1 cellular context compared by ENCODE assay signal in genomic region chr12:47818701-47819543, GRCh38.
A peak's percentile ranks its signal among the peaks of the same experiment; 100 is the strongest.
TF ChIP-seq lines count a peak whose summit lies in the region.

No MANE protein-coding gene starts in this region.

TF ChIP-seq in HEK293, 187 proteins besides CTCF, POLR2A, EP300 and RAD21 (continued from another document and continues in another):
- peak; percentile 58; the same call in 1 of the 2 replicates for TF ChIP-seq ZFP69B (tag by site-specific recombination; IDR thresholded peaks at IDR 0.05)
- TF ChIP-seq HOXA7 (CRISPR knock-in tag; IDR thresholded peaks at IDR 0.05; ENCODE audit: borderline replicate concordance): no peak
- peak; percentile 76 for TF ChIP-seq BCL11B (tag by site-specific recombination; IDR thresholded peaks at IDR 0.05; ENCODE audit: low read depth)
- no peak for TF ChIP-seq ZEB2 (tag by site-specific recombination; IDR thresholded peaks at IDR 0.05)
- 0 out of 2 replicates have a peak, but pooled peaks have one; percentile 37 for TF ChIP-seq ZNF341 (tag by site-specific recombination; IDR thresholded peaks at IDR 0.05; ENCODE audit: low read depth)
- 0 out of 2 replicates have a peak, but pooled peaks have one; percentile 10 for TF ChIP-seq KLF8 (tag by site-specific recombination; IDR thresholded peaks at IDR 0.05)
- TF ChIP-seq ZNF2 (tag by site-specific recombination; IDR thresholded peaks at IDR 0.05): no peak
- TF ChIP-seq ZBTB48 (tag by site-specific recombination; IDR thresholded peaks at IDR 0.05): peak; percentile 46; the same call in 1 of the 2 replicates
- no peak for TF ChIP-seq ZNF768 (tag by site-specific recombination; IDR thresholded peaks at IDR 0.05)
- TF ChIP-seq ZNF623 (tag by site-specific recombination; IDR thresholded peaks at IDR 0.05): no peak
- no peak for TF ChIP-seq ZNF48 (tag by site-specific recombination; IDR thresholded peaks at IDR 0.05)
- TF ChIP-seq ZBTB11 (tag by site-specific recombination; conservative IDR thresholded peaks at IDR 0.05; ENCODE audit: low read depth): 0 out of 2 replicates have a peak, but pooled peaks have one; percentile 30
- no peak for TF ChIP-seq ZFP37 (tag by site-specific recombination; IDR thresholded peaks at IDR 0.05)
- peak; percentile 33 for TF ChIP-seq GLIS1 (tag by site-specific recombination; IDR thresholded peaks at IDR 0.05)
- peak; percentile 55; the same call in 1 of the 2 replicates for TF ChIP-seq ZBTB17 (tag by site-specific recombination; IDR thresholded peaks at IDR 0.05)
- peak; percentile 69 for TF ChIP-seq ZBTB10 (tag by site-specific recombination; IDR thresholded peaks at IDR 0.05)
- TF ChIP-seq SP2 (tag by site-specific recombination; IDR thresholded peaks at IDR 0.05): peak; percentile 74
- peak; percentile 37; the same call in 1 of the 2 replicates for TF ChIP-seq KLF9 (tag by site-specific recombination; IDR thresholded peaks at IDR 0.05; ENCODE audit: low read depth)
- peak; percentile 52 for TF ChIP-seq ZNF692 (tag by site-specific recombination; IDR thresholded peaks at IDR 0.05)
- TF ChIP-seq ZNF37A (tag by site-specific recombination; IDR thresholded peaks at IDR 0.05): no peak
- peak; percentile 64; the same call in 1 of the 2 replicates for TF ChIP-seq ZBTB8A (tag by site-specific recombination; IDR thresholded peaks at IDR 0.05)
- peak; percentile 26 for TF ChIP-seq ZBTB26 (tag by site-specific recombination; optimal IDR thresholded peaks at IDR 0.05)
- TF ChIP-seq ZFP41 (tag by site-specific recombination; IDR thresholded peaks at IDR 0.05; ENCODE audit: borderline replicate concordance): no peak
- peak; percentile 26; the same call in 1 of the 2 replicates for TF ChIP-seq HIC1 (tag by site-specific recombination; IDR thresholded peaks at IDR 0.05)
- TF ChIP-seq BCL11A (tag by site-specific recombination; IDR thresholded peaks at IDR 0.05; ENCODE audit: low read depth): 0 out of 2 replicates have a peak, but pooled peaks have one; percentile 31
- TF ChIP-seq SP3 (tag by site-specific recombination; IDR thresholded peaks at IDR 0.05): peak; percentile 57
- TF ChIP-seq ZXDB (tag by site-specific recombination; IDR thresholded peaks at IDR 0.05): 0 out of 2 replicates have a peak, but pooled peaks have one; percentile 13
- TF ChIP-seq ZNF394 (tag by site-specific recombination; IDR thresholded peaks at IDR 0.05; ENCODE audit: borderline replicate concordance): no peak
- 0 out of 2 replicates have a peak, but pooled peaks have one; percentile 55 for TF ChIP-seq ZSCAN30 (tag by site-specific recombination; IDR thresholded peaks at IDR 0.05)
- TF ChIP-seq ZNF335 (tag by site-specific recombination; conservative IDR thresholded peaks at IDR 0.05): peak; percentile 22; the same call in 1 of the 2 replicates
- TF ChIP-seq ZNF350 (tag by site-specific recombination; IDR thresholded peaks at IDR 0.05): no peak
- peak; percentile 28 for TF ChIP-seq ZFHX2 (tag by site-specific recombination; conservative IDR thresholded peaks at IDR 0.05)
- TF ChIP-seq TSHZ1 (tag by site-specific recombination; IDR thresholded peaks at IDR 0.05; ENCODE audit: borderline replicate concordance): no peak
- TF ChIP-seq ZNF362 (tag by site-specific recombination; IDR thresholded peaks at IDR 0.05): no peak
- no peak for TF ChIP-seq ZNF785 (tag by site-specific recombination; IDR thresholded peaks at IDR 0.05)
- TF ChIP-seq OVOL3 (tag by site-specific recombination; IDR thresholded peaks at IDR 0.05): no peak
- no peak for TF ChIP-seq PRDM6 (tag by site-specific recombination; IDR thresholded peaks at IDR 0.05)
